In genomic region chr16:82368041-82368440, GRCh38 we compare ENCODE assay signal across 8 cellular contexts.
DNase-seq lines count a peak whose midpoint lies in the region; ATAC-seq and TF ChIP-seq lines count a peak whose summit lies in the region.

No MANE protein-coding gene starts in this region.

- in situ Hi-C loops in astrocyte of the cerebellum (cut with HindIII; ENCODE audit: low sequenced_read_pairs): no loop called here

- ATAC-seq in HG03097 (IDR thresholded peaks at IDR 0.05; ENCODE audit: low FRiP score, unreplicated experiment): no peak
- no peak for ATAC-seq in GM21576 (IDR thresholded peaks at IDR 0.05; ENCODE audit: unreplicated experiment)
- ATAC-seq in HG03460 (IDR thresholded peaks at IDR 0.05; ENCODE audit: unreplicated experiment): no peak
- no peak for ATAC-seq in stimulated activated naive CD8-positive, alpha-beta T cell treated with anti-CD3 and anti-CD28 coated beads, Interleukin-15, amount 100 ng/mL, for 72 hours

- H3K4me3 ChIP-seq in astrocyte of the cerebellum (ENCODE audit: low read depth, low read length): no peak overlapping the region

- no peaks in the 10 kb centered on the region for H3K9me3 Mint-ChIP-seq in stimulated activated naive CD8-positive, alpha-beta T cell treated with anti-CD3 and anti-CD28 coated beads, Interleukin-15, amount 100 ng/mL, for 72 hours

- DNase-seq in HPDE6-E6E7 (ENCODE audit: extremely low spot score) (peak; percentile 14), astrocyte of the cerebellum (ENCODE audit: low read depth) (no peak), islet precursor cell (peak; percentile 71)
- DNase-seq in stimulated activated naive CD8-positive, alpha-beta T cell treated with anti-CD3 and anti-CD28 coated beads, Interleukin-15, amount 100 ng/mL, for 72 hours: no peak

- H3K27me3 Mint-ChIP-seq in stimulated activated naive CD8-positive, alpha-beta T cell treated with anti-CD3 and anti-CD28 coated beads, Interleukin-15, amount 100 ng/mL, for 72 hours: no peaks in the 10 kb centered on the region

- H3K27ac Mint-ChIP-seq in stimulated activated naive CD8-positive, alpha-beta T cell treated with anti-CD3 and anti-CD28 coated beads, Interleukin-15, amount 100 ng/mL, for 72 hours: peak overlapping the region in 1 of 2 donors; percentile 38

- H3K4me1 Mint-ChIP-seq in stimulated activated naive CD8-positive, alpha-beta T cell treated with anti-CD3 and anti-CD28 coated beads, Interleukin-15, amount 100 ng/mL, for 72 hours: no peaks in the 10 kb centered on the region

- no peak overlapping the region for H3K4me3 Mint-ChIP-seq in stimulated activated naive CD8-positive, alpha-beta T cell treated with anti-CD3 and anti-CD28 coated beads, Interleukin-15, amount 100 ng/mL, for 72 hours

- no peak overlapping the region for H3K27ac ChIP-seq in C4-2B

- TF ChIP-seq CTCF in C4-2B (conservative IDR thresholded peaks at IDR 0.05) (peak; percentile 81), astrocyte of the cerebellum (IDR thresholded peaks at IDR 0.05; ENCODE audit: low read depth, low read length, missing control alignments) (peak; percentile 25)

Comparison
In these comparisons a context has a peak if more than half of its experiments do, and no peak if none do; other contexts are left out.
1. DNase-seq: peak in HPDE6-E6E7 (single experiment) and islet precursor cell (single experiment); none in astrocyte of the cerebellum (single experiment) and stimulated activated naive CD8-positive, alpha-beta T cell treated with anti-CD3 and anti-CD28 coated beads, Interleukin-15, amount 100 ng/mL, for 72 hours (0 of 2).